28 cellular contexts compared by ENCODE assay signal in the genomic region with DNA sequence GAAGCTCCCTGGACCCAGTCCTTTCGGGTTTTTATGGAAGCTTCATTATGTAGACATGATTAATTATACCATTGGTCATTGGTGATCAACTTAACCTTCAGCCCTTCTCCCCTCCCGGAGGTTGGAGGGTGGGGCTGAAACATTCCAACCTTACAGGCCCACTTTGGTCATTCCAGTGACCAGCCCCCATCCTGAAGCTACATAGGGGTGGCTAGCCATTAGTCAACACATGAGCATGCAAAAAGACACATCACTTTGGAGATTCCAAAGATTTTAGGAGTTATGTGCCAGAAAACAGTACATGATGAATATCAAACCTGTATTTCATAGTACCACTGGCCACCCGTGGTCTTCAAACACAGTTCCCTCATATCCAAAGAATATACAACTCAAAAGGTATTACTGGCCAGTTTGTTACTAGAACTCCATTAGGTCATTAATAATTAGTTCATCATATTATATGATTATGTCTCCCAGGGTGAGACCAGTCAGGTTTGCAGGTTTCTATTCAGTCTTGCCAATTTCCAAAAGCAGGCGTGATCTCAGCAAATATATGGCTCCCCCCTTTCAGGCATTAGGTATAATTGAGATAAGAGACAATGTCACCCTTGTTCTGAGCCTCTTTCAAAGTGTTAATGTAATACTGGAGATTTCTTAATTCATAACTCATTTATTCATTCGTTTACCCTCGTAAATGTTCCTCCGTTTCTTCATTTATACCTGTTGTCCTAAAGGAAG. TPM values are rescaled to one million over a fixed set of nuclear protein-coding genes. Genes with fewer than 3 reads are reported as not detected.
DNase-seq lines count a peak whose midpoint lies in the region; ATAC-seq, FAIRE-seq and TF ChIP-seq lines count a peak whose summit lies in the region.
"Had no signal": no experiment of that assay in that cellular context is flagged by ENCODE, and none has a peak within 500 bp of the region (broad histone marks: within the 10 kb centered on the region; RNA-seq: fewer than 3 reads in every experiment).

No MANE protein-coding gene starts in this region.

- WGBS in pancreas, 2 donors, result 57 to 64% methylated on average over 7 of the region's 7 CpGs
- 42 to 68% (median 55%) methylated on average over 7 of the region's 7 CpGs for WGBS in stomach, 5 donors

- H3K36me3 ChIP-seq in RWPE2 (ENCODE audit: low read depth) (peaks cover 85% of the 10 kb centered on the region), pancreas (peaks cover 7 to 10% (median 9%) of the 10 kb centered on the region in 3 donors), stomach (peaks cover 34 to 67% (median 56%) of the 10 kb centered on the region in 4 donors)

- ATAC-seq in RWPE2 (ENCODE audit: low read depth) (0 out of 3 replicates have a peak, but pooled peaks have one; percentile 10), pancreas (peak; percentile 11 to 74 (median 58)), GM21381 (IDR thresholded peaks at IDR 0.05; ENCODE audit: unreplicated experiment) (no peak)
- ATAC-seq: GM12878 had no signal

- no peak for TF ChIP-seq CTCF in RWPE2 (IDR thresholded peaks at IDR 0.05; ENCODE audit: poor library complexity, severe bottlenecking)
- no peak for TF ChIP-seq CTCF in fibroblast of pulmonary artery (IDR thresholded peaks at IDR 0.05; ENCODE audit: low read length, missing control alignments)
- TF ChIP-seq CTCF in pancreas (IDR thresholded peaks at IDR 0.05), result no peak
- TF ChIP-seq CTCF in stomach (IDR thresholded peaks at IDR 0.05), result no peak

- peak; percentile 77 for DNase-seq in EH (ENCODE audit: low read depth)
- DNase-seq in RWPE2 (ENCODE audit: low spot score), result no peak
- DNase-seq in fibroblast of pulmonary artery (ENCODE audit: low read depth), result peak; percentile 24
- no peak for DNase-seq in pancreas
- no peak for DNase-seq in stomach
- no peak for DNase-seq in cerebellar nuclear complex (lab: John Stamatoyannopoulos, UW)
- no peak for DNase-seq in NCI-H2081 (lab: John Stamatoyannopoulos, UW)
- DNase-seq: activated B cell treated with CpG ODN at 0.5 μM for 24 hours; activated CD4-positive, alpha-beta T cell treated with anti-CD3 and anti-CD28 coated beads, Interleukin-2, amount 50 U/mL, for 48 hours; DMS153; foreskin melanocyte; MV-4-11; NCI-H1694; NCI-H69; occipital lobe; stimulated activated CD4-positive, alpha-beta T cell treated with anti-CD3 and anti-CD28 coated beads, Interleukin-15, amount 100 ng/mL, for 24 hours; stimulated activated CD8-positive, alpha-beta memory T cell treated with anti-CD3 and anti-CD28 coated beads, Interleukin-4, amount 100 ng/mL, for 48 hours; substantia nigra; T1000 had no signal

- H3K27me3 ChIP-seq in RWPE2 (ENCODE audit: insufficient read depth, poor library complexity, severe bottlenecking) (no peaks in the 10 kb centered on the region), pancreas (no peaks in the 10 kb centered on the region), stomach (no peaks in the 10 kb centered on the region)
- H3K27me3 ChIP-seq: right atrium auricular region, vagina had no signal

- no peaks in the 10 kb centered on the region for H3K9me3 ChIP-seq in RWPE2 (ENCODE audit: severe bottlenecking)
- no peaks in the 10 kb centered on the region for H3K9me3 ChIP-seq in pancreas
- H3K9me3 ChIP-seq in stomach, result no peaks in the 10 kb centered on the region
- H3K9me3 ChIP-seq: right atrium auricular region, vagina had no signal

- H3K4me3 ChIP-seq in RWPE2 (ENCODE audit: severe bottlenecking) (no peak overlapping the region), fibroblast of pulmonary artery (replicated peaks; ENCODE audit: low read depth, low read length) (no peak overlapping the region), pancreas (no peak overlapping the region), stomach (no peak overlapping the region)
- H3K4me3 ChIP-seq: GM12878, right atrium auricular region, vagina had no signal

- intact Hi-C loops in pancreas (cut with DNase I), result no loop called here
- intact Hi-C loops in stomach (cut with DNase I; ENCODE audit: low total_unique reads), result no loop called here

- H3K27ac ChIP-seq in RWPE2 (ENCODE audit: poor library complexity, severe bottlenecking) (peak overlapping the region; percentile 13), pancreas (peak overlapping the region; percentile 25 to 51 (median 42)), stomach (no peak overlapping the region)
- H3K27ac ChIP-seq: KMS-11, vagina had no signal

- H3K4me1 ChIP-seq in RWPE2 (ENCODE audit: insufficient read depth, poor library complexity, severe bottlenecking) (no peaks in the 10 kb centered on the region), pancreas (peaks cover 0 to 7% (median 3%) of the 10 kb centered on the region in 3 donors), stomach (peaks cover 0 to 50% (median 33%) of the 10 kb centered on the region in 4 donors)
- H3K4me1 ChIP-seq: vagina had no signal

- FAIRE-seq in pancreas (lab: Jason Lieb, UNC), result no peak
- FAIRE-seq: endothelial cell of umbilical vein, GM12878, HTR-8/SVneo, keratinocyte had no signal

- TF ChIP-seq EP300 in stomach (IDR thresholded peaks at IDR 0.05), result no peak

- no peak for TF ChIP-seq POLR2A in stomach (IDR thresholded peaks at IDR 0.05)

RNA-seq across cellular contexts. Expression of a gene that starts 11.1 kb away (rescaled TPM):
- 10 to 100 TPM; 16.7 to 28.0 (median 22.6) TPM for total RNA-seq in pancreas
- 10 to 100 TPM; 41.7 to 53.9 TPM for polyA plus RNA-seq in pancreas
- total RNA-seq in stomach, result 100 to 1,000 TPM in 1 of 5 donors, 10 to 100 TPM in 4; 54.5 to 124 (median 82.0) TPM
- 10 to 100 TPM; 29.6 to 39.3 (median 35.4) TPM for polyA plus RNA-seq in stomach

RNA-seq across cellular contexts. Expression of a gene that starts 55.3 kb away (rescaled TPM):
- 10 to 100 TPM in 5 of 6 donors, 1 to 10 TPM in 1; 9.9 to 22.0 (median 12.6) TPM for total RNA-seq in pancreas
- polyA plus RNA-seq in pancreas, result 10 to 100 TPM in 1 of 2 donors, 1 to 10 TPM in 1; 8.2 to 11.3 TPM
- 10 to 100 TPM in 1 of 5 donors, under 1 TPM in 2, not detected in 2; 0.29 to 22.9 (median 0.89) TPM for total RNA-seq in stomach
- polyA plus RNA-seq in stomach, result 1 to 10 TPM; 1.4 to 4.4 (median 3.8) TPM
- total RNA-seq: activated B cell treated with CpG ODN at 0.5 μM for 24 hours had no signal
- polyA plus RNA-seq: CD14-positive monocyte had no signal

Comparison
In these comparisons a context has a peak if more than half of its experiments do, and no peak if none do; other contexts are left out.
1. DNase-seq: peak in EH (single experiment) and fibroblast of pulmonary artery (single experiment); none in RWPE2 (single experiment), pancreas (0 of 6), stomach (single experiment), cerebellar nuclear complex (0 of 2) and NCI-H2081 (0 of 2).
2. H3K27ac ChIP-seq: peak in RWPE2 (single experiment) and pancreas (4 of 4); none in stomach (0 of 5).